In the genomic region with DNA sequence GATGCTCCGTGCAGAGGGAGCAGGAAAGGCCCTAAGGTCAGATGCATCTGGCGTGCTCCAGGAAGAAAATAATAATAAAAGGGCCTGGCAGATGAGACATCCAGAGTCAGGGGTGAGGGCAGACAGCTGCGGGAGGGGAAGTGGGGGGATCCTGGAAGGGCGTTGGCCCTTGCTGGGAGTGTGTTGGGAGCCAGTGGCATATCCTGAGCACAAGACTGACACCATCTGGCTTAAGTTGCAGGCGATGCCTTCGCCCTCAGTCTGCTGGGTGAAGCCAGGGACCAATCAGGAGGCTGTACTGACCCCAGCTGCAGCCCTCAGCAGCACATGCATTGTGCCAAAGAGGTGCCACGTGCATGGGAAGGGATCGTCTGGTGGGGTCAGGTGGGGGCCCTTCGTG, we compare ENCODE assay signal across 23 cellular contexts. TPM values are rescaled to one million over a fixed set of nuclear protein-coding genes. Genes with fewer than 3 reads are reported as not detected.
DNase-seq lines count a peak whose midpoint lies in the region; ATAC-seq and TF ChIP-seq lines count a peak whose summit lies in the region.
"Had no signal": no experiment of that assay in that cellular context is flagged by ENCODE, and none has a peak within 500 bp of the region (broad histone marks: within the 10 kb centered on the region; RNA-seq: fewer than 3 reads in every experiment).

No MANE protein-coding gene starts in this region.

- H3K27ac Mint-ChIP-seq in endodermal cell = no peak overlapping the region

- no peaks in the 10 kb centered on the region for H3K36me3 Mint-ChIP-seq in endodermal cell (ENCODE audit: low read depth)

- no peak overlapping the region for H3K9ac ChIP-seq in endodermal cell (ENCODE audit: extremely low read depth, low read length, poor library complexity, severe bottlenecking)

- BruUV-seq in OCI-LY7 (replicated peaks; lab: Mats Ljungman, UMichigan) = no TSS peak

- intact Hi-C loops in OCI-LY7 (cut with micrococcal nuclease; ENCODE audit: unreplicated experiment) = loop anchor here (2.0 kb wide), 1 partner anchor 282 kb away; no protein-coding TSS in a partner anchor

- 55 to 63% methylated on average over 9 of the region's 9 CpGs for WGBS in endodermal cell (ENCODE audit: insufficient coverage in 1 of 2, insufficient read length in 1 of 2), 2 experiments

- no peaks in the 10 kb centered on the region for H3K36me3 ChIP-seq in GM06990 (ENCODE audit: control insufficient read depth, insufficient read depth, low read length)
- H3K36me3 ChIP-seq in OCI-LY7 (ENCODE audit: insufficient read depth, low read length) = no peaks in the 10 kb centered on the region
- H3K36me3 ChIP-seq in endodermal cell (ENCODE audit: control insufficient read depth, insufficient read depth, low read length) = no peaks in the 10 kb centered on the region
- no peaks in the 10 kb centered on the region for H3K36me3 ChIP-seq in osteoblast (ENCODE audit: insufficient read depth, low read length)
- H3K36me3 ChIP-seq: Peyer's patch had no signal

- CTCF ChIA-PET in OCI-LY7 (lab: Charles Lee; ENCODE audit: unreplicated experiment) = no interaction called here

- ATAC-seq in GM21515 (IDR thresholded peaks at IDR 0.05; ENCODE audit: unreplicated experiment) = no peak
- ATAC-seq in omental fat pad (ENCODE audit: low FRiP score) = no peak
- ATAC-seq: left cardiac atrium had no signal

- H3K4me1 ChIP-seq in OCI-LY7 (ENCODE audit: insufficient read depth, low read length, poor library complexity, severe bottlenecking) = peaks cover 25% of the 10 kb centered on the region
- H3K4me1 ChIP-seq in endodermal cell (ENCODE audit: control insufficient read depth, insufficient read depth, low read length) = no peaks in the 10 kb centered on the region
- no peaks in the 10 kb centered on the region for H3K4me1 ChIP-seq in osteoblast (ENCODE audit: insufficient read depth, low read length)
- H3K4me1 ChIP-seq: Peyer's patch had no signal

- H3K27me3 ChIP-seq in GM06990 (replicated peaks; ENCODE audit: control insufficient read depth, insufficient read depth, low read length) = no peaks in the 10 kb centered on the region
- no peaks in the 10 kb centered on the region for H3K27me3 ChIP-seq in endodermal cell (ENCODE audit: control insufficient read depth, insufficient read depth, low read length, poor library complexity, severe bottlenecking)
- H3K27me3 ChIP-seq in osteoblast (ENCODE audit: insufficient read depth, low read length) = peaks cover 9% of the 10 kb centered on the region
- H3K27me3 ChIP-seq: Peyer's patch had no signal

- H3K9me3 ChIP-seq in OCI-LY7 (ENCODE audit: low read length) (0 out of 2 replicates have a peak, but pooled peaks cover 4% of the 10 kb centered on the region), endodermal cell (ENCODE audit: control insufficient read depth, low read length) (peaks cover 4% of the 10 kb centered on the region), osteoblast (ENCODE audit: low read depth, low read length) (no peaks in the 10 kb centered on the region)
- H3K9me3 ChIP-seq: Peyer's patch had no signal

- H3K4me3 Mint-ChIP-seq in endodermal cell = no peak overlapping the region

- no peaks in the 10 kb centered on the region for H3K9me2 ChIP-seq in OCI-LY7 (ENCODE audit: insufficient read depth, low read length)

- H2AFZ ChIP-seq in OCI-LY7 (ENCODE audit: low read length) = peak overlapping the region; percentile 61; the same call in 1 of the 2 replicates
- no peak overlapping the region for H2AFZ ChIP-seq in osteoblast (ENCODE audit: low read length)

- DNase-seq in AG08396 (ENCODE audit: low spot score) (peak; percentile 29), GM06990 (ENCODE audit: extremely low read depth, insufficient read length) (no peak), OCI-LY7 (ENCODE audit: low spot score) (peak; percentile 48), endodermal cell (peak; percentile 61), NCI-H774 (lab: John Stamatoyannopoulos, UW) (no peak), osteoblast (ENCODE audit: insufficient read length, low spot score, missing footprints) (no peak), omental fat pad (ENCODE audit: low spot score) (no peak)
- DNase-seq: activated CD4-positive, CD25-positive, alpha-beta regulatory T cell; activated gamma-delta T cell; amygdala; effector CD8-positive, alpha-beta T cell; hypothalamus; Karpas-422; left cardiac atrium; NCI-H1436 treated with DMSO at 0.1 percent for 48 hours; occipital lobe; Peyer's patch; stimulated activated CD4-positive, alpha-beta T cell treated with anti-CD3 and anti-CD28 coated beads, Interleukin-4, amount 100 ng/mL, for 24 hours; stimulated activated CD8-positive, alpha-beta memory T cell treated with anti-CD3 and anti-CD28 coated beads, Interleukin-4, amount 100 ng/mL, for 48 hours had no signal

- H3K27ac ChIP-seq in OCI-LY7 (ENCODE audit: low read depth, low read length, poor library complexity, severe bottlenecking) (no peak overlapping the region), endodermal cell (ENCODE audit: low read depth, low read length) (no peak overlapping the region), osteoblast (ENCODE audit: low read depth, low read length) (no peak overlapping the region)
- H3K27ac ChIP-seq: HL-60, Peyer's patch had no signal

- peaks cover 2% of the 10 kb centered on the region for H3K9me3 Mint-ChIP-seq in endodermal cell

- H3K27me3 Mint-ChIP-seq in endodermal cell (ENCODE audit: insufficient read depth) = peaks cover 53% of the 10 kb centered on the region

- H3K79me2 ChIP-seq in OCI-LY7 (ENCODE audit: insufficient read depth, low read depth, low read length) (no peaks in the 10 kb centered on the region), osteoblast (ENCODE audit: insufficient read depth, low read length) (no peaks in the 10 kb centered on the region)

- no peaks in the 10 kb centered on the region for H4K20me1 ChIP-seq in OCI-LY7 (ENCODE audit: insufficient read depth, low read length)
- no peaks in the 10 kb centered on the region for H4K20me1 ChIP-seq in osteoblast (ENCODE audit: insufficient read depth, low read length)

- TF ChIP-seq CTCF in GM06990 (IDR thresholded peaks at IDR 0.05; ENCODE audit: insufficient read depth, low read length, poor library complexity, severe bottlenecking) = peak; percentile 26
- TF ChIP-seq CTCF in OCI-LY7 (conservative IDR thresholded peaks at IDR 0.05; ENCODE audit: low read length) = 0 out of 2 replicates have a peak, but pooled peaks have one; percentile 49
- TF ChIP-seq CTCF in endodermal cell (conservative IDR thresholded peaks at IDR 0.05) = no peak
- no peak for TF ChIP-seq CTCF in osteoblast (IDR thresholded peaks at IDR 0.05; ENCODE audit: extremely low read depth, low read depth, low read length)
- no peak for TF ChIP-seq CTCF in omental fat pad (IDR thresholded peaks at IDR 0.05)

- peaks cover 7% of the 10 kb centered on the region for H3K4me1 Mint-ChIP-seq in endodermal cell

- H3K4me3 ChIP-seq in GM06990 (replicated peaks; ENCODE audit: low read depth, low read length) (no peak overlapping the region), OCI-LY7 (ENCODE audit: low read depth, low read length, poor library complexity, severe bottlenecking) (no peak overlapping the region), endodermal cell (ENCODE audit: low read length) (no peak overlapping the region), osteoblast (ENCODE audit: insufficient read depth, low read length) (no peak overlapping the region)
- H3K4me3 ChIP-seq: Peyer's patch had no signal

- POLR2A ChIA-PET in OCI-LY7 (lab: Charles Lee) = interaction anchor here (0.6 kb wide), 1 partner anchor 258 kb away, joined by 3 read pairs; no protein-coding TSS in a partner anchor

- H3K4me2 ChIP-seq in OCI-LY7 (ENCODE audit: low read length) = no peak overlapping the region
- no peak overlapping the region for H3K4me2 ChIP-seq in osteoblast (ENCODE audit: insufficient read depth, low read length)

RNA-seq across cellular contexts. Expression of a gene that starts 3.8 kb away (rescaled TPM):
- total RNA-seq in OCI-LY7 (2014; rRNA removed; shearing (Covaris generic)) = 0.06 and 0.23 TPM in 2 replicates
- total RNA-seq in OCI-LY7 (2022) = not detected in 2 replicates
- not detected for total RNA-seq in endodermal cell
- polyA plus RNA-seq in endodermal cell (2013, experiment 1 of 2) = not detected
- polyA plus RNA-seq in endodermal cell (2013, experiment 2 of 2) = not detected
- total RNA-seq in osteoblast = not detected in 2 replicates
- total RNA-seq in omental fat pad = not detected
- total RNA-seq: left cardiac atrium, mucosa of gallbladder, occipital lobe, Peyer's patch, temporal lobe had no signal

RNA-seq across cellular contexts. Expression of a gene that starts 20.2 kb away (rescaled TPM):
- total RNA-seq in OCI-LY7 (2014; rRNA removed; shearing (Covaris generic)) = not detected in 2 replicates
- total RNA-seq in OCI-LY7 (2022) = not detected in 2 replicates
- total RNA-seq in endodermal cell = not detected
- polyA plus RNA-seq in endodermal cell (2013, experiment 1 of 2) = not detected
- not detected for polyA plus RNA-seq in endodermal cell (2013, experiment 2 of 2)
- total RNA-seq in osteoblast = not detected in 2 replicates
- not detected for total RNA-seq in omental fat pad
- total RNA-seq: left cardiac atrium, mucosa of gallbladder, occipital lobe, Peyer's patch, temporal lobe had no signal

RNA-seq across cellular contexts. Expression of a gene that starts 53.9 kb away (rescaled TPM):
- total RNA-seq in OCI-LY7 (2014; rRNA removed; shearing (Covaris generic)) = 0.22 and 0.44 TPM in 2 replicates
- total RNA-seq in OCI-LY7 (2022) (1.8 and 2.2 TPM in 2 replicates), endodermal cell (not detected), osteoblast (0.29 and 0.72 TPM in 2 replicates), omental fat pad (1 to 10 TPM in 2 of 4 donors, under 1 TPM in 2; 0.79 to 2.9 (median 1.1) TPM)
- 0.21 TPM for polyA plus RNA-seq in endodermal cell (2013, experiment 1 of 2)
- polyA plus RNA-seq in endodermal cell (2013, experiment 2 of 2) = 0.29 TPM

Comparison
In these comparisons a context has a peak if more than half of its experiments do, and no peak if none do; other contexts are left out.
1. DNase-seq: peak in AG08396 (single experiment), OCI-LY7 (single experiment) and endodermal cell (single experiment); none in GM06990 (single experiment), NCI-H774 (single experiment), osteoblast (single experiment) and omental fat pad (single experiment).
2. CTCF ChIP-seq: peak in GM06990 (single experiment) and OCI-LY7 (single experiment); none in endodermal cell (single experiment), osteoblast (single experiment) and omental fat pad (0 of 3).